ENCODE assay signal across 1 cellular context in the genomic region with DNA sequence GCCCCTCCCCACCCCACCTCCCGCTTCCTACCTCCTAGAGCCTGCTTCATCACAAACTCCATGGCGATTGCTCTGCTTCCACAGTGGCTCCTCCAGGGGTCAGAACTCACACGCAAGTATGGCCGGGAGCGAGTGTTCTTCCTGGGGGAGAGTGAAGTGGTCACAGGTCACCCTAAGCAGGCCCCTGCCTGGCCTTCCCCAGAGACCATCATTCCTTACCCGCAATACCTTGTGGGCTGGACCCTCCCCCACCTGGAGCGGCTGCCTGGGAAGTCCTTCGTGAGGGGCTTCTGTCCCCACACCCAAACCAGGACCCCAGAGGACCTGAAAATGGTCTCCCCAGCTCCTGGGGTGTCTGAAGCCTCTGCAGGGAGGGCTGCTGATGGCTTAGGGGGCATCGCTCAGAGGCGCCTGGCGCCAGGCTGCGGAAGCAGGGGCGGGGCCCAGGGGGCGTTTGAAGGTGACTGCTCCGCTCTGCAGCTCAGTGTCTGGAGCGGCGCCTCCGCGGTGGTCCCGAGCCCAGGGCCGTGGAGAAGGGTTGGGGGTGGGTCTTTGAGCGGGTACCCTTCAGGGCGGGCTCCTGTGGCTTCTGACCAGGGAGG.
TF ChIP-seq lines count a peak whose summit lies in the region.

No MANE protein-coding gene starts in this region.

TF ChIP-seq in GM23338, 12 proteins besides CTCF, POLR2A, EP300 and RAD21 (continued from another document):
- TF ChIP-seq, protein P1, sequence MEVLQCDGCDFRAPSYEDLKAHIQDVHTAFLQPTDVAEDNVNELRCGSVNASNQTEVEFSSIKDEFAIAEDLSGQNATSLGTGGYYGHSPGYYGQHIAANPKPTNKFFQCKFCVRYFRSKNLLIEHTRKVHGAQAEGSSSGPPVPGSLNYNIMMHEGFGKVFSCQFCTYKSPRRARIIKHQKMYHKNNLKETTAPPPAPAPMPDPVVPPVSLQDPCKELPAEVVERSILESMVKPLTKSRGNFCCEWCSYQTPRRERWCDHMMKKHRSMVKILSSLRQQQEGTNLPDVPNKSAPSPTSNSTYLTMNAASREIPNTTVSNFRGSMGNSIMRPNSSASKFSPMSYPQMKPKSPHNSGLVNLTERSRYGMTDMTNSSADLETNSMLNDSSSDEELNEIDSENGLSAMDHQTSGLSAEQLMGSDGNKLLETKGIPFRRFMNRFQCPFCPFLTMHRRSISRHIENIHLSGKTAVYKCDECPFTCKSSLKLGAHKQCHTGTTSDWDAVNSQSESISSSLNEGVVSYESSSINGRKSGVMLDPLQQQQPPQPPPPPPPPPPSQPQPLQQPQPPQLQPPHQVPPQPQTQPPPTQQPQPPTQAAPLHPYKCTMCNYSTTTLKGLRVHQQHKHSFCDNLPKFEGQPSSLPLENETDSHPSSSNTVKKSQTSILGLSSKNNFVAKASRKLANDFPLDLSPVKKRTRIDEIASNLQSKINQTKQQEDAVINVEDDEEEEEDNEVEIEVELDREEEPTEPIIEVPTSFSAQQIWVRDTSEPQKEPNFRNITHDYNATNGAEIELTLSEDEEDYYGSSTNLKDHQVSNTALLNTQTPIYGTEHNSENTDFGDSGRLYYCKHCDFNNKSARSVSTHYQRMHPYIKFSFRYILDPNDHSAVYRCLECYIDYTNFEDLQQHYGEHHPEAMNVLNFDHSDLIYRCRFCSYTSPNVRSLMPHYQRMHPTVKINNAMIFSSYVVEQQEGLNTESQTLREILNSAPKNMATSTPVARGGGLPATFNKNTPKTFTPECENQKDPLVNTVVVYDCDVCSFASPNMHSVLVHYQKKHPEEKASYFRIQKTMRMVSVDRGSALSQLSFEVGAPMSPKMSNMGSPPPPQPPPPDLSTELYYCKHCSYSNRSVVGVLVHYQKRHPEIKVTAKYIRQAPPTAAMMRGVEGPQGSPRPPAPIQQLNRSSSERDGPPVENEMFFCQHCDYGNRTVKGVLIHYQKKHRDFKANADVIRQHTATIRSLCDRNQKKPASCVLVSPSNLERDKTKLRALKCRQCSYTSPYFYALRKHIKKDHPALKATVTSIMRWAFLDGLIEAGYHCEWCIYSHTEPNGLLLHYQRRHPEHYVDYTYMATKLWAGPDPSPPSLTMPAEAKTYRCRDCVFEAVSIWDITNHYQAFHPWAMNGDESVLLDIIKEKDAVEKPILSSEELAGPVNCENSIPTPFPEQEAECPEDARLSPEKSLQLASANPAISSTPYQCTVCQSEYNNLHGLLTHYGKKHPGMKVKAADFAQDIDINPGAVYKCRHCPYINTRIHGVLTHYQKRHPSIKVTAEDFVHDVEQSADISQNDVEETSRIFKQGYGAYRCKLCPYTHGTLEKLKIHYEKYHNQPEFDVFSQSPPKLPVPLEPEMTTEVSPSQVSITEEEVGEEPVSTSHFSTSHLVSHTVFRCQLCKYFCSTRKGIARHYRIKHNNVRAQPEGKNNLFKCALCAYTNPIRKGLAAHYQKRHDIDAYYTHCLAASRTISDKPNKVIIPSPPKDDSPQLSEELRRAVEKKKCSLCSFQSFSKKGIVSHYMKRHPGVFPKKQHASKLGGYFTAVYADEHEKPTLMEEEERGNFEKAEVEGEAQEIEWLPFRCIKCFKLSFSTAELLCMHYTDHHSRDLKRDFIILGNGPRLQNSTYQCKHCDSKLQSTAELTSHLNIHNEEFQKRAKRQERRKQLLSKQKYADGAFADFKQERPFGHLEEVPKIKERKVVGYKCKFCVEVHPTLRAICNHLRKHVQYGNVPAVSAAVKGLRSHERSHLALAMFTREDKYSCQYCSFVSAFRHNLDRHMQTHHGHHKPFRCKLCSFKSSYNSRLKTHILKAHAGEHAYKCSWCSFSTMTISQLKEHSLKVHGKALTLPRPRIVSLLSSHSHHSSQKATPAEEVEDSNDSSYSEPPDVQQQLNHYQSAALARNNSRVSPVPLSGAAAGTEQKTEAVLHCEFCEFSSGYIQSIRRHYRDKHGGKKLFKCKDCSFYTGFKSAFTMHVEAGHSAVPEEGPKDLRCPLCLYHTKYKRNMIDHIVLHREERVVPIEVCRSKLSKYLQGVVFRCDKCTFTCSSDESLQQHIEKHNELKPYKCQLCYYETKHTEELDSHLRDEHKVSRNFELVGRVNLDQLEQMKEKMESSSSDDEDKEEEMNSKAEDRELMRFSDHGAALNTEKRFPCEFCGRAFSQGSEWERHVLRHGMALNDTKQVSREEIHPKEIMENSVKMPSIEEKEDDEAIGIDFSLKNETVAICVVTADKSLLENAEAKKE (CRISPR knock-in tag; IDR thresholded peaks at IDR 0.05): no peak
